In the genomic region with DNA sequence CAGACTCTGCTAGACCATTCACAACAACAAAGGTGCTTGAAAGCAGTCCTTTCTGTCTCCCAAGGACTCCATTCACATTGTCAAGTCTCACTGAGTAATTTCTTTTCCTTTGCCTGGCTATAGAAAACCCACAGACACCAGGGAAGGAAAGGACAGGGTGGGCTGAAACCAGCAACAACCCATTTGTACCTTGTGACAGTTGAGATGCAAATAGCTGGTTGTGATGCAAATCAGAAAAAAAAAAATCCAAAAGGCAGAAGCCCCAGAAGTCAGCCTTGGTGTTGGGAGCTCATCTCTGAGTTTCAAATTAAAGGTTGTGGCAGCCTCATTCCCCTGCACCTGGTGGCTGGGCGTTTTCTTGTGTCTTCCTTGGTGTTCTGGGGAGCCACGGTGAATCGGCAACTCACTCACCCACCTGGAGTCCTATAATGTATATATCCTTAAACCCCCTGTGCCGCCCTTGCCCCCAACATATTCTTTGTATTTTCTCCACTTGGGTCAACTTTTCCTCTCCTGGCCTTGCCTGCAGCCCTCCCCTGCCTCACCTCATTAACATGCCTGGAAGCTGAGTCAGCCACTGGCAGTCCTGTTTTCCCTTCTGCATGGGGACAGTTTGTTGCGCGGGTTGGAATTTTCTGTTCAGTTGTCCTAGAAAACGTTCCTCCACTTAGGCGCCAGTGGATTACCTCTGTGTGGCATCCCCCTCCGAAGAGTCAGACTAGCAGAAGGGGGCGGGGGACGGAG, we compare ENCODE assay signal across 1 cellular context.
TF ChIP-seq lines count a peak whose summit lies in the region.

No MANE protein-coding gene starts in this region.

TF ChIP-seq in K562, 482 proteins besides CTCF, POLR2A, EP300 and RAD21 (continued from another document):
- TF ChIP-seq, protein P1, sequence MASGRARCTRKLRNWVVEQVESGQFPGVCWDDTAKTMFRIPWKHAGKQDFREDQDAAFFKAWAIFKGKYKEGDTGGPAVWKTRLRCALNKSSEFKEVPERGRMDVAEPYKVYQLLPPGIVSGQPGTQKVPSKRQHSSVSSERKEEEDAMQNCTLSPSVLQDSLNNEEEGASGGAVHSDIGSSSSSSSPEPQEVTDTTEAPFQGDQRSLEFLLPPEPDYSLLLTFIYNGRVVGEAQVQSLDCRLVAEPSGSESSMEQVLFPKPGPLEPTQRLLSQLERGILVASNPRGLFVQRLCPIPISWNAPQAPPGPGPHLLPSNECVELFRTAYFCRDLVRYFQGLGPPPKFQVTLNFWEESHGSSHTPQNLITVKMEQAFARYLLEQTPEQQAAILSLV (tag; IDR thresholded peaks at IDR 0.05) = no peak
- TF ChIP-seq ZNF316 (IDR thresholded peaks at IDR 0.05) (peak; percentile 44), TSC22D4 (tag; IDR thresholded peaks at IDR 0.05) (no peak), HDAC3 (IDR thresholded peaks at IDR 0.05; ENCODE audit: borderline replicate concordance, partially characterized antibody) (no peak), SMARCA4 (IDR thresholded peaks at IDR 0.05) (0 out of 2 replicates have a peak, but pooled peaks have one; percentile 11), SMARCB1 (IDR thresholded peaks at IDR 0.05; ENCODE audit: insufficient read length, low read depth) (no peak), TEAD4 (IDR thresholded peaks at IDR 0.05; ENCODE audit: low read length) (peak; percentile 54; the same call in 1 of the 2 replicates), TEAD4 (CRISPR knock-in tag; IDR thresholded peaks at IDR 0.05; ENCODE audit: borderline replicate concordance) (no peak), SMARCA5 (IDR thresholded peaks at IDR 0.05) (no peak), NFE2 (IDR thresholded peaks at IDR 0.05; ENCODE audit: low read depth) (peak; percentile 33; the same call in 1 of the 2 replicates), JUND (IDR thresholded peaks at IDR 0.05; ENCODE audit: borderline replicate concordance, low read depth, low read length) (peak; percentile 69), JUND (tag; IDR thresholded peaks at IDR 0.05; ENCODE audit: borderline replicate concordance, low read depth, low read length) (peak; percentile 61; the same call in 1 of the 3 replicates), FOSL1 (tag; conservative IDR thresholded peaks at IDR 0.05) (peak; percentile 56; the same call in 1 of the 2 replicates), EHMT2 (IDR thresholded peaks at IDR 0.05) (peak; percentile 46; the same call in 1 of the 2 replicates), NFE2L1 (tag; IDR thresholded peaks at IDR 0.05; ENCODE audit: borderline replicate concordance, low read depth) (no peak), DPF2 (IDR thresholded peaks at IDR 0.05) (0 out of 2 replicates have a peak, but pooled peaks have one; percentile 12), SMAD1 (IDR thresholded peaks at IDR 0.05; ENCODE audit: low read depth, low read length, partially characterized antibody) (no peak), NFRKB (IDR thresholded peaks at IDR 0.05; ENCODE audit: low read depth) (no peak), RBM25 (IDR thresholded peaks at IDR 0.05; ENCODE audit: low read depth, low read length, severe bottlenecking) (no peak), ZFP36 (IDR thresholded peaks at IDR 0.05; ENCODE audit: low read depth, low read length, partially characterized antibody) (peak; percentile 39)
- TF ChIP-seq, protein P2, sequence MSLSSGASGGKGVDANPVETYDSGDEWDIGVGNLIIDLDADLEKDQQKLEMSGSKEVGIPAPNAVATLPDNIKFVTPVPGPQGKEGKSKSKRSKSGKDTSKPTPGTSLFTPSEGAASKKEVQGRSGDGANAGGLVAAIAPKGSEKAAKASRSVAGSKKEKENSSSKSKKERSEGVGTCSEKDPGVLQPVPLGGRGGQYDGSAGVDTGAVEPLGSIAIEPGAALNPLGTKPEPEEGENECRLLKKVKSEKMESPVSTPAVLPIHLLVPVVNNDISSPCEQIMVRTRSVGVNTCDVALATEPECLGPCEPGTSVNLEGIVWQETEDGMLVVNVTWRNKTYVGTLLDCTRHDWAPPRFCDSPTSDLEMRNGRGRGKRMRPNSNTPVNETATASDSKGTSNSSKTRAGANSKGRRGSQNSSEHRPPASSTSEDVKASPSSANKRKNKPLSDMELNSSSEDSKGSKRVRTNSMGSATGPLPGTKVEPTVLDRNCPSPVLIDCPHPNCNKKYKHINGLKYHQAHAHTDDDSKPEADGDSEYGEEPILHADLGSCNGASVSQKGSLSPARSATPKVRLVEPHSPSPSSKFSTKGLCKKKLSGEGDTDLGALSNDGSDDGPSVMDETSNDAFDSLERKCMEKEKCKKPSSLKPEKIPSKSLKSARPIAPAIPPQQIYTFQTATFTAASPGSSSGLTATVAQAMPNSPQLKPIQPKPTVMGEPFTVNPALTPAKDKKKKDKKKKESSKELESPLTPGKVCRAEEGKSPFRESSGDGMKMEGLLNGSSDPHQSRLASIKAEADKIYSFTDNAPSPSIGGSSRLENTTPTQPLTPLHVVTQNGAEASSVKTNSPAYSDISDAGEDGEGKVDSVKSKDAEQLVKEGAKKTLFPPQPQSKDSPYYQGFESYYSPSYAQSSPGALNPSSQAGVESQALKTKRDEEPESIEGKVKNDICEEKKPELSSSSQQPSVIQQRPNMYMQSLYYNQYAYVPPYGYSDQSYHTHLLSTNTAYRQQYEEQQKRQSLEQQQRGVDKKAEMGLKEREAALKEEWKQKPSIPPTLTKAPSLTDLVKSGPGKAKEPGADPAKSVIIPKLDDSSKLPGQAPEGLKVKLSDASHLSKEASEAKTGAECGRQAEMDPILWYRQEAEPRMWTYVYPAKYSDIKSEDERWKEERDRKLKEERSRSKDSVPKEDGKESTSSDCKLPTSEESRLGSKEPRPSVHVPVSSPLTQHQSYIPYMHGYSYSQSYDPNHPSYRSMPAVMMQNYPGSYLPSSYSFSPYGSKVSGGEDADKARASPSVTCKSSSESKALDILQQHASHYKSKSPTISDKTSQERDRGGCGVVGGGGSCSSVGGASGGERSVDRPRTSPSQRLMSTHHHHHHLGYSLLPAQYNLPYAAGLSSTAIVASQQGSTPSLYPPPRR (CRISPR knock-in tag; IDR thresholded peaks at IDR 0.05; ENCODE audit: borderline replicate concordance) = no peak
